In the genomic region with DNA sequence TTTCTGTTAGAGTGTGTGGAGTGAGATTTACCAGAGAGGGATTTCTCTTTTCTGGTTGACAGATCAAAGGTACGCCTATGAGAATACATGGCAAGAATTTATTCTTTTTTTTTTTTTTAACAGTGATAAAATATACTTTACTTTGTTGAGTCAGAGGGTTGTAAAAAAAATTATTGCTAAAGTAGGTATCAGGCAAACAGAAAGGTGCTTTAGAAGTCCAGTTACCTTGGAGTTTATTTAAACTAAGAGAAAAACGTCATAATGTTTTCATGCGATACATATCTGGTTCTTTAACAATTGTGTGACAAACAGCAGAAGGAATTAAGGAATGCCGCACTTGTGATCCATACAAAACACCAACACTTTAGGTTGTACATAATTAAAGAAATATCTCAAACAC, we compare ENCODE assay signal across 24 cellular contexts.
"Had no signal": no experiment of that assay in that cellular context is flagged by ENCODE, and none has a peak within 500 bp of the region (broad histone marks: within the 10 kb centered on the region; RNA-seq: fewer than 3 reads in every experiment).

No MANE protein-coding gene starts in this region.

- H3K36me3 ChIP-seq: adrenal gland, neural progenitor cell, tibial artery, uterus had no signal

- H3K4me2 ChIP-seq: neural progenitor cell had no signal

- H3K4me1 ChIP-seq: neural progenitor cell, parathyroid adenoma, uterus had no signal

- H3K9ac ChIP-seq: neural progenitor cell, parathyroid adenoma had no signal

- FAIRE-seq: astrocyte, TTC549 had no signal

- H3K9me3 ChIP-seq: adrenal gland, tibial artery, uterus had no signal

- H3K27me3 ChIP-seq: adrenal gland, neural progenitor cell, tibial artery, uterus had no signal

- H2AFZ ChIP-seq: neural progenitor cell, parathyroid adenoma had no signal

- DNase-seq: activated CD4-positive, alpha-beta T cell treated with anti-CD3 and anti-CD28 coated beads for 36 hours; activated CD4-positive, alpha-beta T cell treated with anti-CD3 and anti-CD28 coated beads, Interleukin-2, amount 50 U/mL, for 48 hours; activated gamma-delta T cell treated with Interleukin-2 at 50 U/mL for 16 hours; adrenal gland; dermis blood vessel endothelial cell; effector memory CD4-positive, alpha-beta T cell; foreskin fibroblast; hippocampal formation; islet precursor cell; mesenchymal stem cell; naive thymus-derived CD4-positive, alpha-beta T cell; stimulated activated CD4-positive, alpha-beta T cell treated with anti-CD3 and anti-CD28 coated beads, Interleukin-12 subunit alpha, Interleukin-12 subunit beta, amount 100 ng/mL, for 4 hours; stimulated activated CD4-positive, alpha-beta T cell treated with anti-CD3 and anti-CD28 coated beads, Interleukin-1b, Interleukin-23, amount 100 ng/mL, for 48 hours; stimulated activated naive CD4-positive, alpha-beta T cell treated with Interleukin-2 at 50 U/mL for 16 hours; substantia nigra; T-helper 17 cell; tibial artery; uterus had no signal

- ATAC-seq: activated CD4-positive, alpha-beta T cell treated with anti-CD3 and anti-CD28 coated beads for 36 hours; activated naive CD4-positive, alpha-beta T cell treated with anti-CD3 and anti-CD28 coated beads, Interleukin-2, amount 50 U/mL, for 72 hours; naive thymus-derived CD4-positive, alpha-beta T cell; T-helper 17 cell; WTC11 had no signal

- H3K27ac ChIP-seq: adrenal gland, neural progenitor cell, parathyroid adenoma, tibial artery, uterus had no signal

- H3K4me3 ChIP-seq: adrenal gland, neural progenitor cell, tibial artery, uterus had no signal
